Comparison of ENCODE assay signal across 13 cellular contexts in genomic region chr17:38563362-38564253, GRCh38. TPM values are rescaled to one million over a fixed set of nuclear protein-coding genes. Genes with fewer than 3 reads are reported as not detected.
A peak's percentile ranks its signal among the peaks of the same experiment; 100 is the strongest.
DNase-seq lines count a peak whose midpoint lies in the region; ATAC-seq and TF ChIP-seq lines count a peak whose summit lies in the region.
"Had no signal": no experiment of that assay in that cellular context is flagged by ENCODE, and none has a peak within 500 bp of the region (broad histone marks: within the 10 kb centered on the region; RNA-seq: fewer than 3 reads in every experiment).

No MANE protein-coding gene starts in this region.

- H3K4me3 Mint-ChIP-seq in activated naive CD4-positive, alpha-beta T cell treated with anti-CD3 and anti-CD28 coated beads, Interleukin-2, amount 50 U/mL, for 24 hours: peak overlapping the region; percentile 52
- H3K4me3 Mint-ChIP-seq in activated naive CD4-positive, alpha-beta T cell treated with anti-CD3 and anti-CD28 coated beads, Interleukin-2, amount 10 ng/mL, durations not matched to agents 7 days and 5 days: no peak overlapping the region
- H3K4me3 Mint-ChIP-seq in brain: peak overlapping the region in 3 of 5 experiments; percentile 32 to 65 (median 47)
- H3K4me3 Mint-ChIP-seq in stimulated activated effector memory CD8-positive, alpha-beta T cell treated with anti-CD3 and anti-CD28 coated beads, Interleukin-12 subunit alpha, Interleukin-12 subunit beta, amount 100 ng/mL, for 72 hours: peak overlapping the region; percentile 14

- intact Hi-C loops in sigmoid colon (cut with DNase I): no loop called here

- no peaks in the 10 kb centered on the region for H3K9me3 Mint-ChIP-seq in activated naive CD4-positive, alpha-beta T cell treated with anti-CD3 and anti-CD28 coated beads, Interleukin-2, amount 50 U/mL, for 24 hours
- H3K9me3 Mint-ChIP-seq in activated naive CD4-positive, alpha-beta T cell treated with anti-CD3 and anti-CD28 coated beads, Interleukin-2, amount 10 ng/mL, durations not matched to agents 7 days and 5 days: no peaks in the 10 kb centered on the region
- H3K9me3 Mint-ChIP-seq in brain: peaks cover 0 to under 1% (median 0%) of the 10 kb centered on the region in 5 experiments
- H3K9me3 Mint-ChIP-seq in stimulated activated effector memory CD8-positive, alpha-beta T cell treated with anti-CD3 and anti-CD28 coated beads, Interleukin-12 subunit alpha, Interleukin-12 subunit beta, amount 100 ng/mL, for 72 hours: no peaks in the 10 kb centered on the region

- H3K4me1 ChIP-seq in iPS-15b (ENCODE audit: control insufficient read depth, insufficient read depth, low read length): peaks cover 27% of the 10 kb centered on the region
- H3K4me1 ChIP-seq in sigmoid colon: peaks cover 0 to 16% (median 8%) of the 10 kb centered on the region in 4 donors

- peak overlapping the region; percentile 71 for H3K4me3 ChIP-seq in iPS-15b (ENCODE audit: low read depth, low read length)
- no peak overlapping the region for H3K4me3 ChIP-seq in sigmoid colon
- H3K4me3 ChIP-seq: cardiac muscle cell had no signal

- no peaks in the 10 kb centered on the region for H3K36me3 Mint-ChIP-seq in activated naive CD4-positive, alpha-beta T cell treated with anti-CD3 and anti-CD28 coated beads, Interleukin-2, amount 50 U/mL, for 24 hours
- H3K36me3 Mint-ChIP-seq in activated naive CD4-positive, alpha-beta T cell treated with anti-CD3 and anti-CD28 coated beads, Interleukin-2, amount 10 ng/mL, durations not matched to agents 7 days and 5 days: peaks cover 1% of the 10 kb centered on the region
- peaks cover 7% of the 10 kb centered on the region for H3K36me3 Mint-ChIP-seq in brain
- H3K36me3 Mint-ChIP-seq in stimulated activated effector memory CD8-positive, alpha-beta T cell treated with anti-CD3 and anti-CD28 coated beads, Interleukin-12 subunit alpha, Interleukin-12 subunit beta, amount 100 ng/mL, for 72 hours: peaks cover 6% of the 10 kb centered on the region

- CTCF ChIA-PET in activated naive CD4-positive, alpha-beta T cell treated with anti-CD3 and anti-CD28 coated beads, Interleukin-2, amount 10 ng/mL, durations not matched to agents 7 days and 5 days (lab: Charles Lee): interaction anchor here (1.4 kb wide), 1 partner anchor 104 kb away, joined by 5 read pairs; no protein-coding TSS in a partner anchor

- no peak for TF ChIP-seq POLR2A in sigmoid colon (IDR thresholded peaks at IDR 0.05)

- H3K27ac Mint-ChIP-seq in activated naive CD4-positive, alpha-beta T cell treated with anti-CD3 and anti-CD28 coated beads, Interleukin-2, amount 50 U/mL, for 24 hours: no peak overlapping the region
- no peak overlapping the region for H3K27ac Mint-ChIP-seq in activated naive CD4-positive, alpha-beta T cell treated with anti-CD3 and anti-CD28 coated beads, Interleukin-2, amount 10 ng/mL, durations not matched to agents 7 days and 5 days
- H3K27ac Mint-ChIP-seq in brain: peak overlapping the region in 1 of 5 experiments; percentile 38
- H3K27ac Mint-ChIP-seq in stimulated activated effector memory CD8-positive, alpha-beta T cell treated with anti-CD3 and anti-CD28 coated beads, Interleukin-12 subunit alpha, Interleukin-12 subunit beta, amount 100 ng/mL, for 72 hours: no peak overlapping the region

- WGBS in sigmoid colon, 2 donors: 28 to 75% methylated on average over 50 of the region's 50 CpGs

- TF ChIP-seq CTCF in brain (conservative IDR thresholded peaks at IDR 0.05) (no peak), sigmoid colon (IDR thresholded peaks at IDR 0.05) (no peak)

- no peak for ATAC-seq in stimulated activated effector memory CD8-positive, alpha-beta T cell treated with anti-CD3 and anti-CD28 coated beads, Interleukin-12 subunit alpha, Interleukin-12 subunit beta, amount 100 ng/mL, for 72 hours
- no peak for ATAC-seq in HG03039 (IDR thresholded peaks at IDR 0.05; ENCODE audit: unreplicated experiment)
- ATAC-seq: left ventricle myocardium superior had no signal

- H3K27me3 Mint-ChIP-seq in activated naive CD4-positive, alpha-beta T cell treated with anti-CD3 and anti-CD28 coated beads, Interleukin-2, amount 50 U/mL, for 24 hours: peaks cover 50% of the 10 kb centered on the region
- H3K27me3 Mint-ChIP-seq in activated naive CD4-positive, alpha-beta T cell treated with anti-CD3 and anti-CD28 coated beads, Interleukin-2, amount 10 ng/mL, durations not matched to agents 7 days and 5 days: peaks cover 99% of the 10 kb centered on the region
- peaks cover 71% of the 10 kb centered on the region for H3K27me3 Mint-ChIP-seq in brain

- H3K36me3 ChIP-seq in iPS-15b (ENCODE audit: control insufficient read depth, insufficient read depth, low read length) (no peaks in the 10 kb centered on the region), sigmoid colon (no peaks in the 10 kb centered on the region)
- H3K36me3 ChIP-seq: cardiac muscle cell had no signal

- DNase-seq in activated naive CD4-positive, alpha-beta T cell treated with anti-CD3 and anti-CD28 coated beads, Interleukin-2, amount 10 ng/mL, durations not matched to agents 7 days and 5 days: no peak
- DNase-seq in stimulated activated effector memory CD8-positive, alpha-beta T cell treated with anti-CD3 and anti-CD28 coated beads, Interleukin-12 subunit alpha, Interleukin-12 subunit beta, amount 100 ng/mL, for 72 hours (ENCODE audit: low spot score in 2 of 2): no peak
- DNase-seq in T-helper 2 cell: no peak
- DNase-seq in sigmoid colon: no peak
- DNase-seq: activated naive CD4-positive, alpha-beta T cell; left ventricle myocardium superior; NCI-H1930 had no signal

- peaks cover 94% of the 10 kb centered on the region for H3K27me3 ChIP-seq in iPS-15b (ENCODE audit: control insufficient read depth, insufficient read depth, low read length)
- peaks cover 23 to 72% (median 41%) of the 10 kb centered on the region in 3 donors for H3K27me3 ChIP-seq in sigmoid colon

- H3K4me1 Mint-ChIP-seq in activated naive CD4-positive, alpha-beta T cell treated with anti-CD3 and anti-CD28 coated beads, Interleukin-2, amount 50 U/mL, for 24 hours: peaks cover 29% of the 10 kb centered on the region
- H3K4me1 Mint-ChIP-seq in activated naive CD4-positive, alpha-beta T cell treated with anti-CD3 and anti-CD28 coated beads, Interleukin-2, amount 10 ng/mL, durations not matched to agents 7 days and 5 days: peaks cover 23% of the 10 kb centered on the region
- H3K4me1 Mint-ChIP-seq in brain: peaks cover 74% of the 10 kb centered on the region
- H3K4me1 Mint-ChIP-seq in stimulated activated effector memory CD8-positive, alpha-beta T cell treated with anti-CD3 and anti-CD28 coated beads, Interleukin-12 subunit alpha, Interleukin-12 subunit beta, amount 100 ng/mL, for 72 hours: peaks cover 31% of the 10 kb centered on the region

- H3K9me3 ChIP-seq in iPS-15b (ENCODE audit: control insufficient read depth, insufficient read depth, low read length) (no peaks in the 10 kb centered on the region), sigmoid colon (no peaks in the 10 kb centered on the region)

- no peak for TF ChIP-seq EP300 in sigmoid colon (IDR thresholded peaks at IDR 0.05)

- no peak overlapping the region for H3K9ac ChIP-seq in iPS-15b (ENCODE audit: low read depth, low read length)

- H3K27ac ChIP-seq in sigmoid colon: no peak overlapping the region
- H3K27ac ChIP-seq: cardiac muscle cell, epithelial cell of prostate had no signal

RNA-seq across cellular contexts. Expression of gene SRCIN1, which starts 42.1 kb away (rescaled TPM):
- polyA plus RNA-seq in brain (ENCODE audit: insufficient read depth, low read depth, low replicate concordance): 42.9 TPM
- 1 to 10 TPM in 3 of 4 donors, under 1 TPM in 1; 0.81 to 9.4 (median 1.7) TPM for total RNA-seq in sigmoid colon
- polyA plus RNA-seq in sigmoid colon: 1 to 10 TPM in 2 of 3 donors, not detected in 1; 1.1 to 1.2 TPM

Comparison
In these comparisons a context has a peak if more than half of its experiments do, and no peak if none do; other contexts are left out.
1. RNA of gene SRCIN1, which starts 42.1 kb away (polyA plus RNA-seq): 42.9 TPM in brain (single experiment); 1.1 to 1.2 TPM in sigmoid colon; every median in the first group is over 10 times any median in the second.